Comparison of ENCODE assay signal across 19 cellular contexts in the genomic region with DNA sequence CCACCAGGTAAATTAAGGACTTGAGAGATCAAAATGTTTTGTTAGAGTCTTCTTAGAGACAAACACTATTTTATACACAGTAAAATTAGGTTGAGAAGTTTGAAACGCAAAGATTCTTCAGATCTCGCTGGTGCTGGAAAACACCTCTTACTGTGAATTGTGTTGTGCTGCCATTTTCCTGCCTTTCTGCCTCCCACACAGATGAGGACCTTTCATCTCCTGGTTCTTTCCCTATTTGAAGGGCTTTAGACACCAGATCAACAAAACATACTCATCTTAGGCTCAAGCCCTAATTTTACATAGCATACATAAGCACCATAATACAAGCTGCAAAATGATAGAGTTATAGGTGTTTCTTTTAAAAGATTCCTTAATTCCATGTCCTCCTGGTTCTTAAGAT.
"Had no signal": no experiment of that assay in that cellular context is flagged by ENCODE, and none has a peak within 500 bp of the region (broad histone marks: within the 10 kb centered on the region; RNA-seq: fewer than 3 reads in every experiment).

No MANE protein-coding gene starts in this region.

- H3K27me3 Mint-ChIP-seq: activated B cell treated with CpG ODN at 0.5 μM for 24 hours; central memory CD8-positive, alpha-beta T cell had no signal

- H3K9me3 ChIP-seq: left ventricle myocardium inferior, prostate gland, stomach, thoracic aorta had no signal

- H3K4me3 Mint-ChIP-seq: activated B cell treated with CpG ODN at 0.5 μM for 24 hours; central memory CD8-positive, alpha-beta T cell had no signal

- FAIRE-seq: kidney, small intestine, TTC549 had no signal

- H3K27me3 ChIP-seq: brain microvascular endothelial cell, stomach had no signal

- ATAC-seq: right cardiac atrium had no signal

- H3K4me3 ChIP-seq: left ventricle myocardium inferior, prostate gland, stomach, thoracic aorta had no signal

- H3K27ac ChIP-seq: brain microvascular endothelial cell, left ventricle myocardium inferior, prostate gland, stomach had no signal

- H3K27ac Mint-ChIP-seq: activated T-helper 2 cell treated with anti-CD3 and anti-CD28 coated beads, Interferon-gamma antibody, Interleukin-2, Interleukin-4, amounts not matched to agents 10 μg/mL and 5 μg/mL and 100 μg/mL, durations not matched to agents 14 hours and 24 hours and 36 hours had no signal

- H3K9me3 Mint-ChIP-seq: activated B cell treated with CpG ODN at 0.5 μM for 24 hours; activated T-helper 2 cell treated with anti-CD3 and anti-CD28 coated beads, Interferon-gamma antibody, Interleukin-2, Interleukin-4, amounts not matched to agents 10 μg/mL and 5 μg/mL and 100 μg/mL, durations not matched to agents 14 hours and 24 hours and 36 hours; central memory CD8-positive, alpha-beta T cell had no signal

- DNase-seq: activated B cell treated with CpG ODN at 0.5 μM for 24 hours; activated CD4-positive, alpha-beta T cell treated with anti-CD3 and anti-CD28 coated beads, Interleukin-2, amount 50 U/mL, for 1 hour; activated naive CD4-positive, alpha-beta T cell treated with anti-CD3 and anti-CD28 coated beads, Interleukin-2, amount 50 U/mL, for 16 hours; brain microvascular endothelial cell; cortex of kidney; effector CD4-positive, alpha-beta T cell; foreskin fibroblast; hypothalamus; kidney; left ventricle myocardium inferior; right cardiac atrium; small intestine; stimulated activated CD4-positive, alpha-beta T cell treated with anti-CD3 and anti-CD28 coated beads, Interleukin-4, amount 100 ng/mL, for 24 hours; stomach had no signal

- H3K36me3 ChIP-seq: prostate gland, thoracic aorta had no signal
